Comparison of ENCODE assay signal across 31 cellular contexts in the genomic region with DNA sequence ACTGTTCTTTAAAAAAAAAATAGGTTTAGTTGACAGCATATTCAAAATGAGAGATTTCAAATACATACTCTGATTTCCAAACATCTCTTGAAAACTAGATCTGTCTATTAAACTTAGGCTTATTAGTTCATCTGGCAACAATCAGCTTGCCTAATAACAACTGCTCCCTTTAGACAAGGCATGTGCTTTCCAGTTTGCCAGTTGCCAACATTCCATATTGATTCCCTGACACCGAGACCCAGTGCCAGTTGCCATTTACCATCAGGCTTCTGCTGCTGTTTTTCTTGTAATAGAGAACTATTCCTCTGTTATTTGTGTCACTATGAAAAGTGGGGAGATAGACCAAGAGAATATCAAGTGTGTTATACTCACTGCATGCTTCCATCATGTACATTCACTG.
"Had no signal": no experiment of that assay in that cellular context is flagged by ENCODE, and none has a peak within 500 bp of the region (broad histone marks: within the 10 kb centered on the region; RNA-seq: fewer than 3 reads in every experiment).

No MANE protein-coding gene starts in this region.

- FAIRE-seq: astrocyte, colon, frontal cortex had no signal

- H3K27ac ChIP-seq: esophagus muscularis mucosa, WERI-Rb-1 had no signal

- DNase-seq: activated B cell treated with CpG ODN at 0.5 μM for 24 hours; activated CD4-positive, alpha-beta T cell treated with anti-CD3 and anti-CD28 coated beads for 48 hours; activated CD4-positive, alpha-beta T cell treated with anti-CD3 and anti-CD28 coated beads, Interleukin-2, amount 50 U/mL, for 1 hour; activated CD4-positive, alpha-beta T cell treated with anti-CD3 and anti-CD28 coated beads, Interleukin-2, amount 50 U/mL, for 48 hours; activated CD8-positive, alpha-beta memory T cell treated with anti-CD3 and anti-CD28 coated beads for 24 hours; activated CD8-positive, alpha-beta T cell treated with anti-CD3 and anti-CD28 coated beads for 36 hours; activated effector memory CD4-positive, alpha-beta T cell treated with Interleukin-2 at 50 U/mL for 16 hours; activated gamma-delta T cell treated with Interleukin-2 at 50 U/mL for 16 hours; activated naive CD4-positive, alpha-beta T cell treated with anti-CD3 and anti-CD28 coated beads, Interleukin-2, amount 50 U/mL, for 16 hours; activated naive CD4-positive, alpha-beta T cell treated with Interleukin-2 at 50 U/mL for 16 hours; activated T-cell treated with anti-CD3 and anti-CD28 coated beads, Interleukin-2, amount 50 U/mL, for 4 hours; amniotic stem cell; anterior cingulate cortex; caudate nucleus; cortex of kidney; dermis blood vessel endothelial cell; effector CD4-positive, alpha-beta T cell; effector memory CD8-positive, alpha-beta T cell; erythroblast; foreskin fibroblast; head of caudate nucleus; T-helper 1 cell; T-helper 17 cell; T1000; WERI-Rb-1 had no signal

- ATAC-seq: activated CD4-positive, CD25-positive, alpha-beta regulatory T cell treated with anti-CD3 and anti-CD28 coated beads, Interleukin-2, amount 50 U/mL, for 24 hours; activated CD8-positive, alpha-beta T cell treated with anti-CD3 and anti-CD28 coated beads for 36 hours; activated T-cell treated with anti-CD3 and anti-CD28 coated beads, Interleukin-2, amount 50 U/mL, for 4 hours; activated T-helper 17 cell treated with anti-CD3 and anti-CD28 coated beads, Interleukin-2, amount 50 U/mL, for 72 hours; effector memory CD8-positive, alpha-beta T cell; T-helper 17 cell had no signal

- H3K4me1 ChIP-seq: esophagus muscularis mucosa had no signal

- H3K36me3 ChIP-seq: esophagus muscularis mucosa, WERI-Rb-1 had no signal

- H3K27me3 ChIP-seq: esophagus muscularis mucosa had no signal

- H3K4me3 ChIP-seq: esophagus muscularis mucosa had no signal
